In the genomic region with DNA sequence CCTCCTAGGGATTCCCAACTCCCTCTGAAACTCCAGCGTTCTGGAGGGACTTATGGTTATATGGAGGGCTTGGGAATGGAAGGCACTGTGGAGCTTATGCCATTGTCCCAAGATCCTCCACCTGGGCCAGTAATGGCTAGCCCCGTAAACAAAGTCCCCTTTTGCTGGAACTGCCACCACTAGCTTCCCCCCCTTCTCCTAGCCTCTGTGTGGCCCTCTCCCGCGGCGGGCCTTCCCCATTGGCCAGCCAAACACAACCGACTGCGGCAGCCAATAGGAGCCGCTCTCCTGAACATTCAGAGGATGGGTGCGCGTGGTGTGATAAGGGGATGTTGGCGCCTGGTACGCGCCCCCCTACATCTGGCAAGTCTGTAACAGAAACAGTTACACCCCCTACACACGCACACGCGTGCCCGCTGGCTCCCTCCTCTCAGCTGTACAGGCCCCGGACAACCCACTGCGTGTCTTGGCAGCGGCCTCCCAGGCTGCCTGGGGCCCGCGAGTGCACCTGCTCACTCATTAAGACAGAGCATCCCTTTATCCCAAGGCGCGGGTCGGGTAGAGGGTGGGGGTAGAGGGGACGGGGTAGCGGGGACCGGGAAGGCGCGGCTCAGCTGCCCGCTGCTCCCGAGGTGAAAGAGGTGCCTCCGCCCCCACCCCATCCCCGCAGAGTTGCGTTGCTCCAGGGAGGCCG, we compare ENCODE assay signal across 8 cellular contexts. TPM values are rescaled to one million over a fixed set of nuclear protein-coding genes. Genes with fewer than 3 reads are reported as not detected.
DNase-seq lines count a peak whose midpoint lies in the region; ATAC-seq and TF ChIP-seq lines count a peak whose summit lies in the region.

No MANE protein-coding gene starts in this region.

- H3K9me3 Mint-ChIP-seq in IgD-negative memory B cell = no peaks in the 10 kb centered on the region

- no peaks in the 10 kb centered on the region for H3K9me3 ChIP-seq in heart left ventricle

- peaks cover 0 to 45% (median 19%) of the 10 kb centered on the region in 12 donors for H3K4me1 ChIP-seq in heart left ventricle

- peak overlapping the region; percentile 91 to 98 (median 94) for H3K4me3 Mint-ChIP-seq in IgD-negative memory B cell

- TF ChIP-seq CTCF in heart left ventricle (IDR thresholded peaks at IDR 0.05) = no peak

- peak overlapping the region in 1 of 12 donors; percentile 83 for H3K27ac ChIP-seq in heart left ventricle

- H3K4me1 Mint-ChIP-seq in IgD-negative memory B cell = peaks cover 18 to 30% (median 22%) of the 10 kb centered on the region in 3 donors

- intact Hi-C loops in heart left ventricle (cut with DNase I) (loop anchor here in 4 of 10 donors (5.0 to 10.0 kb wide), 3 partner anchors 46 to 236 kb away; no protein-coding TSS in a partner anchor), posterior vena cava (cut with DNase I) (no loop called here)

- peak overlapping the region in 1 of 3 donors; percentile 98 for H3K27ac Mint-ChIP-seq in IgD-negative memory B cell

- peaks cover 0 to 4% (median 0%) of the 10 kb centered on the region in 9 donors for H3K27me3 ChIP-seq in heart left ventricle

- ATAC-seq in GM21390 (IDR thresholded peaks at IDR 0.05; ENCODE audit: unreplicated experiment) (peak; percentile 68), heart left ventricle (peak; percentile 34 to 68 (median 60))

- no peaks in the 10 kb centered on the region for H3K27me3 Mint-ChIP-seq in IgD-negative memory B cell

- peaks cover 2% of the 10 kb centered on the region for H3K36me3 Mint-ChIP-seq in IgD-negative memory B cell

- peak overlapping the region; percentile 38 to 62 (median 54) for H3K4me3 ChIP-seq in heart left ventricle

- DNase-seq in DMS153 (lab: John Stamatoyannopoulos, UW) (peak; percentile 72), RPMI7951 (ENCODE audit: low read depth) (peak; percentile 50), heart left ventricle (peak; percentile 35 to 64 (median 49)), posterior vena cava (ENCODE audit: low spot score) (peak; percentile 81), NCI-H2029 treated with DMSO at 0.1 percent for 48 hours (lab: John Stamatoyannopoulos, UW) (no peak)
- DNase-seq in activated naive CD4-positive, alpha-beta T cell treated with Interleukin-2 at 50 U/mL for 16 hours = peak; percentile 66

- WGBS in heart left ventricle, 4 donors = 1 to 43% (median 22%) methylated on average over 25 to 36 of the region's 36 CpGs

- TF ChIP-seq POLR2A in heart left ventricle (IDR thresholded peaks at IDR 0.05) = no peak

- H3K36me3 ChIP-seq in heart left ventricle = no peaks in the 10 kb centered on the region

RNA-seq across cellular contexts. Expression of a gene that starts 0.9 kb away (rescaled TPM):
- polyA plus RNA-seq in IgD-negative memory B cell (11.3 TPM), heart left ventricle (1 to 10 TPM in 1 of 2 donors, under 1 TPM in 1; 0.23 to 5.8 TPM)
- 1.6 and 2.0 TPM in 2 replicates for total RNA-seq in RPMI7951 (2014; rRNA removed; shearing (Covaris generic))
- total RNA-seq in heart left ventricle (1 to 10 TPM in 5 of 9 donors, under 1 TPM in 4; 0.32 to 7.9 (median 1.5) TPM), posterior vena cava (10 to 100 TPM in 1 of 2 donors, 1 to 10 TPM in 1; 7.4 to 12.7 TPM)

RNA-seq across cellular contexts. Expression of a gene that starts 5.3 kb away (rescaled TPM):
- 26.2 TPM for polyA plus RNA-seq in IgD-negative memory B cell
- total RNA-seq in RPMI7951 (2014; rRNA removed; shearing (Covaris generic)) = 12.8 and 17.3 TPM in 2 replicates
- total RNA-seq in heart left ventricle = 100 to 1,000 TPM in 6 of 9 donors, 10 to 100 TPM in 3; 73.7 to 146 (median 109) TPM
- polyA plus RNA-seq in heart left ventricle = 100 to 1,000 TPM in 1 of 2 donors, 10 to 100 TPM in 1; 86.7 to 164 TPM
- 10 to 100 TPM; 17.5 to 22.6 TPM for total RNA-seq in posterior vena cava
